7 cellular contexts compared by ENCODE assay signal in the genomic region with DNA sequence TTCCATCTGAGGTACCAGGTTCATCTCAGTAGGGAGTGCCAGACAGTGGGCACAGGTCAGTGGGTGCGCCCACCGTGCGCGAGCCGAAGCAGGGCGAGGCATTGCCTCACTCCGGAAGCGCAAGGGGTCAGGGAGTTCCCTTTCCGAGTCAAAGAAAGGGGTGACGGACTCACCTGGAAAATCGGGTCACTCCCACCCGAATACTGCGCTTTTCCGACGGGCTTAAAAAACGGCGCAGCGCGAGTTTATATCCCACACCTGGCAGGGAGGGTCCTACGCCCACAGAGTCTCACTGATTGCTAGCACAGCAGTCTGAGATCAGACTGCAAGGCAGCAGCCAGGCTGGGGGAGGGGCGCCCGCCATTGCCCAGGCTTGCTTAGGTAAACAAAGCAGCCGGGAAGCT.
DNase-seq lines count a peak whose midpoint lies in the region; ATAC-seq and TF ChIP-seq lines count a peak whose summit lies in the region.
"Not testable (repeated sequence)": the region's sequence is repeated elsewhere in the genome, so short reads cannot be mapped to it uniquely, and the experiment has no call there.

No MANE protein-coding gene starts in this region.

- H3K4me1 Mint-ChIP-seq in chondrocyte (ENCODE audit: low read depth); mesothelial cell of epicardium: not testable (repeated sequence)

- intact Hi-C loops in left ventricle myocardium superior (cut with micrococcal nuclease) = not testable (repeated sequence)

- H3K36me3 ChIP-seq in H7 (replicated peaks; ENCODE audit: control insufficient read depth, insufficient read depth, low read length) = not testable (repeated sequence)

- not testable (repeated sequence) for H3K9me3 Mint-ChIP-seq in chondrocyte (ENCODE audit: low read depth); mesothelial cell of epicardium

- peak overlapping the region; percentile 84 for H3K4me3 Mint-ChIP-seq in chondrocyte (ENCODE audit: unreplicated experiment)
- peak overlapping the region; percentile 63 for H3K4me3 Mint-ChIP-seq in mesothelial cell of epicardium

- DNase-seq in H7; chondrocyte (ENCODE audit: low spot score); mesothelial cell of epicardium (ENCODE audit: low spot score in 2 of 2, unreplicated experiment in 2 of 2): not testable (repeated sequence)
- DNase-seq in NCI-H1105 (lab: John Stamatoyannopoulos, UW) (peak; percentile 7), NCI-H748 (lab: John Stamatoyannopoulos, UW; ENCODE audit: unreplicated experiment) (peak; percentile 82), left ventricle myocardium superior (peak; percentile 13)

- not testable (repeated sequence) for H3K36me3 Mint-ChIP-seq in chondrocyte (ENCODE audit: low read depth); mesothelial cell of epicardium

- H3K27ac Mint-ChIP-seq in chondrocyte (ENCODE audit: unreplicated experiment) (peak overlapping the region; percentile 22), mesothelial cell of epicardium (peak overlapping the region; percentile 39)

- not testable (repeated sequence) for H3K27me3 Mint-ChIP-seq in chondrocyte (ENCODE audit: low read depth); mesothelial cell of epicardium (ENCODE audit: low read depth)

- H3K27me3 ChIP-seq in H7 (ENCODE audit: control insufficient read depth, insufficient read depth, low read length) = not testable (repeated sequence)

- H3K4me3 ChIP-seq in H7 (ENCODE audit: insufficient read depth, low read depth, low read length) (peak overlapping the region; percentile 28), skin epidermis (peak overlapping the region in 5 of 7 experiments; percentile 15 to 40 (median 33))

- not testable (repeated sequence) for ATAC-seq in left ventricle myocardium superior

- peak overlapping the region in 5 of 21 experiments; percentile 29 to 78 (median 69) for H3K27ac ChIP-seq in skin epidermis

- TF ChIP-seq CTCF in chondrocyte (IDR thresholded peaks at IDR 0.05); mesothelial cell of epicardium (IDR thresholded peaks at IDR 0.05; ENCODE audit: unreplicated experiment): not testable (repeated sequence)
